Comparison of ENCODE assay signal across 3 cellular contexts in the genomic region with DNA sequence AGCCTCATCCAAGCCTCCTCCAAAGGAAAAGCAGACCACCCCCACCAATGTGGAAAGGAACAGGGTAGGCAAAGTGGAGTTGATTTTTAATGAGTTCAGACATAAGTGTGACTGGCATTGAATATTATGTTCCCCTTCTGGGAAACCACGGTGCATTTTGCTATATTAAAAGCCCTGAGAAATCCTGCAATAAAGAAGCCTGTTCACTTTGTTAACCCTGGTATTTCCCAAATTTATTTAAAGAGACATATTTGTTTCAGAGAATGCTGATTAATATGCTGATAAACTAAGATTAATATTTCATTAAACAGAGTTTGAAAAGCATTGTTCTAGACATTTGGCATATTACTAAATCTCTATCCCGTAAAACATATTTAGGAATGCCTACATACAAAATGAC.
"Had no signal": no experiment of that assay in that cellular context is flagged by ENCODE, and none has a peak within 500 bp of the region (broad histone marks: within the 10 kb centered on the region; RNA-seq: fewer than 3 reads in every experiment).

No MANE protein-coding gene starts in this region.

- ATAC-seq: GM12878 had no signal

- H3K4me3 ChIP-seq: GM12878 had no signal

- DNase-seq: GDM1, GF-D8 had no signal
